In genomic region chr19:34953092-34953491, GRCh38 we compare ENCODE assay signal across 1 cellular context.
TF ChIP-seq lines count a peak whose summit lies in the region.

No MANE protein-coding gene starts in this region.

TF ChIP-seq in K562, 482 proteins besides CTCF, POLR2A, EP300 and RAD21 (continued from another document):
- TF ChIP-seq CREB3 (tag; conservative IDR thresholded peaks at IDR 0.05; ENCODE audit: low read depth) = no peak
- TF ChIP-seq ZNF175 (CRISPR knock-in tag; IDR thresholded peaks at IDR 0.05; ENCODE audit: low read depth) = peak; percentile 92
- TF ChIP-seq ZNF609 (CRISPR knock-in tag; IDR thresholded peaks at IDR 0.05; ENCODE audit: borderline replicate concordance) = no peak
- no peak for TF ChIP-seq ZNF644 (tag; IDR thresholded peaks at IDR 0.05; ENCODE audit: low read depth)
- 0 out of 2 replicates have a peak, but pooled peaks have one; percentile 31 for TF ChIP-seq CBX5 (IDR thresholded peaks at IDR 0.05; ENCODE audit: borderline replicate concordance, low read depth)
- no peak for TF ChIP-seq DNMT1 (IDR thresholded peaks at IDR 0.05)
- no peak for TF ChIP-seq RUNX1 (IDR thresholded peaks at IDR 0.05; ENCODE audit: low read depth)
- TF ChIP-seq ZNF449 (CRISPR knock-in tag; IDR thresholded peaks at IDR 0.05) = no peak
- no peak for TF ChIP-seq ZNF232 (CRISPR knock-in tag; IDR thresholded peaks at IDR 0.05)
- TF ChIP-seq HDAC8 (tag; IDR thresholded peaks at IDR 0.05) = no peak
- no peak for TF ChIP-seq ZNF253 (CRISPR knock-in tag; conservative IDR thresholded peaks at IDR 0.05)
- no peak for TF ChIP-seq CBFA2T3 (IDR thresholded peaks at IDR 0.05)
- no peak for TF ChIP-seq ZNF717 (CRISPR knock-in tag; IDR thresholded peaks at IDR 0.05)
- TF ChIP-seq ILF3 (IDR thresholded peaks at IDR 0.05; ENCODE audit: borderline replicate concordance) = no peak
- no peak for TF ChIP-seq NELFE (IDR thresholded peaks at IDR 0.05; ENCODE audit: insufficient read depth, insufficient read length)
- peak; percentile 98 for TF ChIP-seq ZNF324 (CRISPR knock-in tag; IDR thresholded peaks at IDR 0.05)
- no peak for TF ChIP-seq CBX2 (IDR thresholded peaks at IDR 0.05; ENCODE audit: insufficient read depth, low read length, poor library complexity, severe bottlenecking)
- no peak for TF ChIP-seq ZMIZ1 (IDR thresholded peaks at IDR 0.05; ENCODE audit: low read depth in 2 of 2, low read length in 2 of 2)
- no peak for TF ChIP-seq STAT6 (CRISPR knock-in tag; IDR thresholded peaks at IDR 0.05)
TF ChIP-seq in K562: peak in this region for 7.
